ENCODE assay signal across 1 cellular context in the genomic region with DNA sequence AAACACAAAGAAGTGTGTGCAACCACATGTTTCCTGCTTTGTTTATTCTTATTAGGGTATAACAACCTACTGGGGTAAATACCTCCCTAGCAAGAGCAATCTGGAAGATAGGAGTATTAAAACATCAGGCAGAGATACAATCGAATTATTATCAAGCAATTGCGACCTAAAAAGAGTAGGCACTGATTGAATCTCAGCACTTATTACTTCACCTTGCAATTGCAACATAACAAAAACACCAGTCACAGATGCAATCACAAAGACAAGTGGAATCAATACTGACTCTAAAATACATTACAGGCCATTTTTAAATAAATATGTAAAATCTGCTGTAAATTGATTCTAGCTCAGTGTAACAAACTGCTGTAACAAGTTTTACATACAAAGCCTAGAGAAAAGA.
TF ChIP-seq lines count a peak whose summit lies in the region.

No MANE protein-coding gene starts in this region.

TF ChIP-seq in GM23338, 12 proteins besides CTCF, POLR2A, EP300 and RAD21 (continued from another document):
- TF ChIP-seq CREB1 (CRISPR knock-in tag; IDR thresholded peaks at IDR 0.05; ENCODE audit: low read depth): no peak
- TF ChIP-seq, protein P1, sequence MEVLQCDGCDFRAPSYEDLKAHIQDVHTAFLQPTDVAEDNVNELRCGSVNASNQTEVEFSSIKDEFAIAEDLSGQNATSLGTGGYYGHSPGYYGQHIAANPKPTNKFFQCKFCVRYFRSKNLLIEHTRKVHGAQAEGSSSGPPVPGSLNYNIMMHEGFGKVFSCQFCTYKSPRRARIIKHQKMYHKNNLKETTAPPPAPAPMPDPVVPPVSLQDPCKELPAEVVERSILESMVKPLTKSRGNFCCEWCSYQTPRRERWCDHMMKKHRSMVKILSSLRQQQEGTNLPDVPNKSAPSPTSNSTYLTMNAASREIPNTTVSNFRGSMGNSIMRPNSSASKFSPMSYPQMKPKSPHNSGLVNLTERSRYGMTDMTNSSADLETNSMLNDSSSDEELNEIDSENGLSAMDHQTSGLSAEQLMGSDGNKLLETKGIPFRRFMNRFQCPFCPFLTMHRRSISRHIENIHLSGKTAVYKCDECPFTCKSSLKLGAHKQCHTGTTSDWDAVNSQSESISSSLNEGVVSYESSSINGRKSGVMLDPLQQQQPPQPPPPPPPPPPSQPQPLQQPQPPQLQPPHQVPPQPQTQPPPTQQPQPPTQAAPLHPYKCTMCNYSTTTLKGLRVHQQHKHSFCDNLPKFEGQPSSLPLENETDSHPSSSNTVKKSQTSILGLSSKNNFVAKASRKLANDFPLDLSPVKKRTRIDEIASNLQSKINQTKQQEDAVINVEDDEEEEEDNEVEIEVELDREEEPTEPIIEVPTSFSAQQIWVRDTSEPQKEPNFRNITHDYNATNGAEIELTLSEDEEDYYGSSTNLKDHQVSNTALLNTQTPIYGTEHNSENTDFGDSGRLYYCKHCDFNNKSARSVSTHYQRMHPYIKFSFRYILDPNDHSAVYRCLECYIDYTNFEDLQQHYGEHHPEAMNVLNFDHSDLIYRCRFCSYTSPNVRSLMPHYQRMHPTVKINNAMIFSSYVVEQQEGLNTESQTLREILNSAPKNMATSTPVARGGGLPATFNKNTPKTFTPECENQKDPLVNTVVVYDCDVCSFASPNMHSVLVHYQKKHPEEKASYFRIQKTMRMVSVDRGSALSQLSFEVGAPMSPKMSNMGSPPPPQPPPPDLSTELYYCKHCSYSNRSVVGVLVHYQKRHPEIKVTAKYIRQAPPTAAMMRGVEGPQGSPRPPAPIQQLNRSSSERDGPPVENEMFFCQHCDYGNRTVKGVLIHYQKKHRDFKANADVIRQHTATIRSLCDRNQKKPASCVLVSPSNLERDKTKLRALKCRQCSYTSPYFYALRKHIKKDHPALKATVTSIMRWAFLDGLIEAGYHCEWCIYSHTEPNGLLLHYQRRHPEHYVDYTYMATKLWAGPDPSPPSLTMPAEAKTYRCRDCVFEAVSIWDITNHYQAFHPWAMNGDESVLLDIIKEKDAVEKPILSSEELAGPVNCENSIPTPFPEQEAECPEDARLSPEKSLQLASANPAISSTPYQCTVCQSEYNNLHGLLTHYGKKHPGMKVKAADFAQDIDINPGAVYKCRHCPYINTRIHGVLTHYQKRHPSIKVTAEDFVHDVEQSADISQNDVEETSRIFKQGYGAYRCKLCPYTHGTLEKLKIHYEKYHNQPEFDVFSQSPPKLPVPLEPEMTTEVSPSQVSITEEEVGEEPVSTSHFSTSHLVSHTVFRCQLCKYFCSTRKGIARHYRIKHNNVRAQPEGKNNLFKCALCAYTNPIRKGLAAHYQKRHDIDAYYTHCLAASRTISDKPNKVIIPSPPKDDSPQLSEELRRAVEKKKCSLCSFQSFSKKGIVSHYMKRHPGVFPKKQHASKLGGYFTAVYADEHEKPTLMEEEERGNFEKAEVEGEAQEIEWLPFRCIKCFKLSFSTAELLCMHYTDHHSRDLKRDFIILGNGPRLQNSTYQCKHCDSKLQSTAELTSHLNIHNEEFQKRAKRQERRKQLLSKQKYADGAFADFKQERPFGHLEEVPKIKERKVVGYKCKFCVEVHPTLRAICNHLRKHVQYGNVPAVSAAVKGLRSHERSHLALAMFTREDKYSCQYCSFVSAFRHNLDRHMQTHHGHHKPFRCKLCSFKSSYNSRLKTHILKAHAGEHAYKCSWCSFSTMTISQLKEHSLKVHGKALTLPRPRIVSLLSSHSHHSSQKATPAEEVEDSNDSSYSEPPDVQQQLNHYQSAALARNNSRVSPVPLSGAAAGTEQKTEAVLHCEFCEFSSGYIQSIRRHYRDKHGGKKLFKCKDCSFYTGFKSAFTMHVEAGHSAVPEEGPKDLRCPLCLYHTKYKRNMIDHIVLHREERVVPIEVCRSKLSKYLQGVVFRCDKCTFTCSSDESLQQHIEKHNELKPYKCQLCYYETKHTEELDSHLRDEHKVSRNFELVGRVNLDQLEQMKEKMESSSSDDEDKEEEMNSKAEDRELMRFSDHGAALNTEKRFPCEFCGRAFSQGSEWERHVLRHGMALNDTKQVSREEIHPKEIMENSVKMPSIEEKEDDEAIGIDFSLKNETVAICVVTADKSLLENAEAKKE (CRISPR knock-in tag; IDR thresholded peaks at IDR 0.05): no peak
- no peak for TF ChIP-seq JUNB (IDR thresholded peaks at IDR 0.05; ENCODE audit: unreplicated experiment)
- TF ChIP-seq, protein P2, sequence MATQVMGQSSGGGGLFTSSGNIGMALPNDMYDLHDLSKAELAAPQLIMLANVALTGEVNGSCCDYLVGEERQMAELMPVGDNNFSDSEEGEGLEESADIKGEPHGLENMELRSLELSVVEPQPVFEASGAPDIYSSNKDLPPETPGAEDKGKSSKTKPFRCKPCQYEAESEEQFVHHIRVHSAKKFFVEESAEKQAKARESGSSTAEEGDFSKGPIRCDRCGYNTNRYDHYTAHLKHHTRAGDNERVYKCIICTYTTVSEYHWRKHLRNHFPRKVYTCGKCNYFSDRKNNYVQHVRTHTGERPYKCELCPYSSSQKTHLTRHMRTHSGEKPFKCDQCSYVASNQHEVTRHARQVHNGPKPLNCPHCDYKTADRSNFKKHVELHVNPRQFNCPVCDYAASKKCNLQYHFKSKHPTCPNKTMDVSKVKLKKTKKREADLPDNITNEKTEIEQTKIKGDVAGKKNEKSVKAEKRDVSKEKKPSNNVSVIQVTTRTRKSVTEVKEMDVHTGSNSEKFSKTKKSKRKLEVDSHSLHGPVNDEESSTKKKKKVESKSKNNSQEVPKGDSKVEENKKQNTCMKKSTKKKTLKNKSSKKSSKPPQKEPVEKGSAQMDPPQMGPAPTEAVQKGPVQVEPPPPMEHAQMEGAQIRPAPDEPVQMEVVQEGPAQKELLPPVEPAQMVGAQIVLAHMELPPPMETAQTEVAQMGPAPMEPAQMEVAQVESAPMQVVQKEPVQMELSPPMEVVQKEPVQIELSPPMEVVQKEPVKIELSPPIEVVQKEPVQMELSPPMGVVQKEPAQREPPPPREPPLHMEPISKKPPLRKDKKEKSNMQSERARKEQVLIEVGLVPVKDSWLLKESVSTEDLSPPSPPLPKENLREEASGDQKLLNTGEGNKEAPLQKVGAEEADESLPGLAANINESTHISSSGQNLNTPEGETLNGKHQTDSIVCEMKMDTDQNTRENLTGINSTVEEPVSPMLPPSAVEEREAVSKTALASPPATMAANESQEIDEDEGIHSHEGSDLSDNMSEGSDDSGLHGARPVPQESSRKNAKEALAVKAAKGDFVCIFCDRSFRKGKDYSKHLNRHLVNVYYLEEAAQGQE (IDR thresholded peaks at IDR 0.05; ENCODE audit: unreplicated experiment): no peak
- TF ChIP-seq, protein P3, sequence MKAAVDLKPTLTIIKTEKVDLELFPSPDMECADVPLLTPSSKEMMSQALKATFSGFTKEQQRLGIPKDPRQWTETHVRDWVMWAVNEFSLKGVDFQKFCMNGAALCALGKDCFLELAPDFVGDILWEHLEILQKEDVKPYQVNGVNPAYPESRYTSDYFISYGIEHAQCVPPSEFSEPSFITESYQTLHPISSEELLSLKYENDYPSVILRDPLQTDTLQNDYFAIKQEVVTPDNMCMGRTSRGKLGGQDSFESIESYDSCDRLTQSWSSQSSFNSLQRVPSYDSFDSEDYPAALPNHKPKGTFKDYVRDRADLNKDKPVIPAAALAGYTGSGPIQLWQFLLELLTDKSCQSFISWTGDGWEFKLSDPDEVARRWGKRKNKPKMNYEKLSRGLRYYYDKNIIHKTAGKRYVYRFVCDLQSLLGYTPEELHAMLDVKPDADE (IDR thresholded peaks at IDR 0.05): no peak
- no peak for TF ChIP-seq EZH2 (IDR thresholded peaks at IDR 0.05; ENCODE audit: low read depth, unreplicated experiment)
- no peak for TF ChIP-seq ZNF114 (CRISPR knock-in tag; IDR thresholded peaks at IDR 0.05)
- no peak for TF ChIP-seq STAT1 (IDR thresholded peaks at IDR 0.05; ENCODE audit: unreplicated experiment)
